Comparison of ENCODE assay signal across 8 cellular contexts in the genomic region with DNA sequence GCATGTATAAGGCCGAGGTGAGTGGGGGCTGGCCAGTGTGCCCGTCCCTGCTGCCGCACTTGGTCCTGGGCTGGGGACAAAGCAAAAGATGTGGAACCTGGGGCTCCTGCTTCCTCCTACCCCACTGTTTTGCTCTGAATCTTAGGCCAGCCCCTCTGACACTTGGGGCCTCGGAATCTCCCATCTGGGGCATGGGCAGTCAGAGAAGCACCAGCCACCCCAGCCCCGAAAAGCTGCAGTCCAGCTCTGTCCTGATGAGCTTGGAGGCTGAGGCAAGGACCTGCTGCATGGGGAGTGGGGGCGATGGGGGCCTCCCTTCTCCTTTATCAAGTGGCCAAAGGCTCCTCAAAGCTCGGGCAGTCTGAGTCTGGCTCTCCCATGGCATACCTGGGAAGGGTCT. TPM values are rescaled to one million over a fixed set of nuclear protein-coding genes. Genes with fewer than 3 reads are reported as not detected.
DNase-seq lines count a peak whose midpoint lies in the region; ATAC-seq lines count a peak whose summit lies in the region.

No MANE protein-coding gene starts in this region.

- H3K9ac ChIP-seq in adipocyte (ENCODE audit: low read length) (peak overlapping the region; percentile 99), iPS-18a (ENCODE audit: low read length) (no peak overlapping the region), skeletal muscle tissue (ENCODE audit: low read depth in 1 of 3, low read length in 3 of 3) (peak overlapping the region; percentile 62 to 79 (median 65))

- peaks cover 12% of the 10 kb centered on the region for H3K36me3 ChIP-seq in adipocyte (ENCODE audit: control insufficient read depth, insufficient read depth, low read length, severe bottlenecking)
- H3K36me3 ChIP-seq in iPS-18a (ENCODE audit: control insufficient read depth, low read depth, low read length) = peaks cover 11% of the 10 kb centered on the region
- H3K36me3 ChIP-seq in skeletal muscle tissue (ENCODE audit: control insufficient read depth in 3 of 3, insufficient read depth in 3 of 3, low read length in 3 of 3) = peaks cover 10 to 22% (median 21%) of the 10 kb centered on the region in 3 donors

- H3K27me3 ChIP-seq in adipocyte (replicated peaks; ENCODE audit: control insufficient read depth, insufficient read depth, low read length) (no peaks in the 10 kb centered on the region), iPS-18a (ENCODE audit: control insufficient read depth, insufficient read depth, low read length) (no peaks in the 10 kb centered on the region), skeletal muscle tissue (ENCODE audit: control insufficient read depth in 3 of 3, insufficient read depth in 3 of 3, low read length in 3 of 3) (no peaks in the 10 kb centered on the region)

- ATAC-seq in HG03469 (IDR thresholded peaks at IDR 0.05; ENCODE audit: unreplicated experiment) = no peak

- H3K4me1 ChIP-seq in adipocyte (ENCODE audit: control insufficient read depth, insufficient read depth, low read length) = peaks cover 85% of the 10 kb centered on the region
- H3K4me1 ChIP-seq in iPS-18a (ENCODE audit: control insufficient read depth, low read depth, low read length) = peaks cover 56% of the 10 kb centered on the region
- H3K4me1 ChIP-seq in skeletal muscle tissue (ENCODE audit: control insufficient read depth in 3 of 3, insufficient read depth in 3 of 3, low read length in 3 of 3) = peaks cover 86 to 91% (median 86%) of the 10 kb centered on the region in 3 donors

- H3K27ac ChIP-seq in iPS-18a (ENCODE audit: low read length) (no peak overlapping the region), skeletal muscle tissue (ENCODE audit: low read depth, low read length) (peak overlapping the region; percentile 100)

- H3K9me3 ChIP-seq in adipocyte (ENCODE audit: control insufficient read depth, low read length) = no peaks in the 10 kb centered on the region
- no peaks in the 10 kb centered on the region for H3K9me3 ChIP-seq in iPS-18a (ENCODE audit: control insufficient read depth, low read depth, low read length)
- H3K9me3 ChIP-seq in skeletal muscle tissue (ENCODE audit: control insufficient read depth in 3 of 3, low read length in 3 of 3) = no peaks in the 10 kb centered on the region

- in situ Hi-C loops in Caki2 (cut with HindIII; ENCODE audit: low pct_unique_long_range_greater_than_20kb, low sequenced_read_pairs) = no loop called here

- DNase-seq in Caki2 (ENCODE audit: low read depth) (peak; percentile 23), adipocyte (ENCODE audit: low read depth) (no peak), GDM1 (lab: John Stamatoyannopoulos, UW) (no peak), NCI-H524 treated with DMSO at 0.1 percent for 48 hours (lab: John Stamatoyannopoulos, UW) (no peak), middle frontal gyrus (ENCODE audit: extremely low spot score, low spot score) (no peak)

- H3K4me3 ChIP-seq in adipocyte (ENCODE audit: low read length) (no peak overlapping the region), iPS-18a (ENCODE audit: low read length) (peak overlapping the region; percentile 34), skeletal muscle tissue (ENCODE audit: low read length in 3 of 3) (peak overlapping the region; percentile 57 to 87 (median 79))

RNA-seq across cellular contexts. Expression of gene PTPA, which starts 31.3 kb away (rescaled TPM):
- 138 and 155 TPM in 2 replicates for total RNA-seq in Caki2 (2014; rRNA removed; shearing (Covaris generic); ENCODE audit: low replicate concordance)
- total RNA-seq in skeletal muscle tissue = 66.8 TPM

RNA-seq across cellular contexts. Expression of gene CRAT, which starts 31.9 kb away (rescaled TPM):
- total RNA-seq in Caki2 (2014; rRNA removed; shearing (Covaris generic); ENCODE audit: low replicate concordance) = 14.7 and 19.2 TPM in 2 replicates
- 27.1 TPM for total RNA-seq in skeletal muscle tissue

RNA-seq across cellular contexts. Expression of gene IER5L, which starts 35.5 kb away (rescaled TPM):
- 73.3 and 76.4 TPM in 2 replicates for total RNA-seq in Caki2 (2014; rRNA removed; shearing (Covaris generic); ENCODE audit: low replicate concordance)
- total RNA-seq in skeletal muscle tissue = 16.7 TPM
